16 cellular contexts compared by ENCODE assay signal in the genomic region with DNA sequence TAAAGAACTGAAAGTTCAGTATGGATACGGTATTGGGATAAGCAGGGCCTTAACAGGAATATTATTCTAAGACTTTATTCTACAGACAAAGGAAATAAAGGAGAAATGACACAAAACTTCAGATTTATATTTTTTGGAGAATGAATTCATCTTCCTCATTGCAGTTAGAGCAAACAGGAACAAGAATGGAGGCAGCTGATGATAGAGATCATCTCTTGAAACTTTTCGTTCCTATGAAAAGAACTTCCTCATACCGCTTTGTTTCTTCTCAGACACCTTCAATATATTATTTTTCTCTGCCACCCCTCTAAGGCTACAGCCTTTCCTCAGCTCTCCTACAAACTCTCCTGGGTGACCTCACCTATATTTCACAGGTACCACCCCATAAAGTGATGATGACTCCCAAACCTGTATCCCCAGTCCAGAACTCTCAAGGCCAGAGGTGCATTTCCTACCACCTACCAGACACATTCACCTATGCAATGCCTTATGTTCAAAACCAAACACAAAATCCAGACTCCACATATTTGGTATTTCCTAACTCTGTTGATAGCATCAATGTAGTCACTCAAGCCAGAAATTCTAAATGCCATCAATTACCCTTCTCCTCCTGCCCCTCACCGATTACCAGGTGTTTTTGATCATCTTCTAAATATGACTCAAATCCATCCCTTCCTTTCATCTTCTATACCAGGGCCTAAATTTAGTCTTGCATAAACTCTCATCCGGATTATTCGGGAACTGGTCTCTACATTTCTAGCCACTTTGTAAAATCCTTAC. TPM values are rescaled to one million over a fixed set of nuclear protein-coding genes. Genes with fewer than 3 reads are reported as not detected.
DNase-seq lines count a peak whose midpoint lies in the region; ATAC-seq and TF ChIP-seq lines count a peak whose summit lies in the region.
"Had no signal": no experiment of that assay in that cellular context is flagged by ENCODE, and none has a peak within 500 bp of the region (broad histone marks: within the 10 kb centered on the region; RNA-seq: fewer than 3 reads in every experiment).

No MANE protein-coding gene starts in this region.

- no peaks in the 10 kb centered on the region for H3K27me3 ChIP-seq in MG63
- H3K27me3 ChIP-seq: gastrocnemius medialis had no signal

- no peak for DNase-seq in activated naive CD4-positive, alpha-beta T cell treated with anti-CD3 and anti-CD28 coated beads, Interleukin-2, amount 10 ng/mL, durations not matched to agents 7 days and 5 days
- DNase-seq in epithelial cell of esophagus (ENCODE audit: low read depth) (peak; percentile 66), superior temporal gyrus (ENCODE audit: extremely low spot score) (peak; percentile 8), MG63 (no peak)
- no peak for DNase-seq in stimulated activated CD4-positive, alpha-beta T cell treated with anti-CD3 and anti-CD28 coated beads, Interleukin-4, amount 100 ng/mL, for 1 hour
- DNase-seq: activated CD8-positive, alpha-beta memory T cell treated with anti-CD3 and anti-CD28 coated beads, Interleukin-2, amount 50 U/mL, for 4 hours; anterior cingulate cortex; gastrocnemius medialis; NCI-H1105 treated with DMSO at 0.1 percent for 48 hours; NCI-H345; RPMI8226; stimulated activated CD4-positive, alpha-beta T cell treated with anti-CD3 and anti-CD28 coated beads, Interleukin-2, amount 100 ng/mL, for 24 hours had no signal

- peak overlapping the region; percentile 97 for H3K27ac Mint-ChIP-seq in activated naive CD4-positive, alpha-beta T cell treated with anti-CD3 and anti-CD28 coated beads, Interleukin-2, amount 50 U/mL, for 24 hours
- H3K27ac Mint-ChIP-seq in activated naive CD4-positive, alpha-beta T cell treated with anti-CD3 and anti-CD28 coated beads, Interleukin-2, amount 10 ng/mL, durations not matched to agents 7 days and 5 days = no peak overlapping the region

- H3K9me3 Mint-ChIP-seq in activated naive CD4-positive, alpha-beta T cell treated with anti-CD3 and anti-CD28 coated beads, Interleukin-2, amount 50 U/mL, for 24 hours = no peaks in the 10 kb centered on the region
- no peaks in the 10 kb centered on the region for H3K9me3 Mint-ChIP-seq in activated naive CD4-positive, alpha-beta T cell treated with anti-CD3 and anti-CD28 coated beads, Interleukin-2, amount 10 ng/mL, durations not matched to agents 7 days and 5 days

- peak; percentile 6; the same call in 2 of the 3 replicates for ATAC-seq in SK-N-SH treated with all-trans-retinoic acid at 6 μM for 48 hours
- ATAC-seq in HG03196 (IDR thresholded peaks at IDR 0.05; ENCODE audit: unreplicated experiment) = no peak
- ATAC-seq: gastrocnemius medialis had no signal

- H3K36me3 ChIP-seq in MG63 = peaks cover 6% of the 10 kb centered on the region
- H3K36me3 ChIP-seq: gastrocnemius medialis had no signal

- H3K4me1 Mint-ChIP-seq in activated naive CD4-positive, alpha-beta T cell treated with anti-CD3 and anti-CD28 coated beads, Interleukin-2, amount 50 U/mL, for 24 hours = peaks cover 78% of the 10 kb centered on the region
- peaks cover 58% of the 10 kb centered on the region for H3K4me1 Mint-ChIP-seq in activated naive CD4-positive, alpha-beta T cell treated with anti-CD3 and anti-CD28 coated beads, Interleukin-2, amount 10 ng/mL, durations not matched to agents 7 days and 5 days

- H3K27me3 Mint-ChIP-seq in activated naive CD4-positive, alpha-beta T cell treated with anti-CD3 and anti-CD28 coated beads, Interleukin-2, amount 50 U/mL, for 24 hours = no peaks in the 10 kb centered on the region
- no peaks in the 10 kb centered on the region for H3K27me3 Mint-ChIP-seq in activated naive CD4-positive, alpha-beta T cell treated with anti-CD3 and anti-CD28 coated beads, Interleukin-2, amount 10 ng/mL, durations not matched to agents 7 days and 5 days

- CTCF ChIA-PET in activated naive CD4-positive, alpha-beta T cell treated with anti-CD3 and anti-CD28 coated beads, Interleukin-2, amount 10 ng/mL, durations not matched to agents 7 days and 5 days (lab: Charles Lee) = interaction anchor here (1.2 to 1.7 kb wide), 2 partner anchors 7 to 204 kb away, joined by 4 to 5 read pairs; partner anchors contain the start of gene MAP4K5

- peak overlapping the region; percentile 74 for H3K4me3 Mint-ChIP-seq in activated naive CD4-positive, alpha-beta T cell treated with anti-CD3 and anti-CD28 coated beads, Interleukin-2, amount 50 U/mL, for 24 hours
- H3K4me3 Mint-ChIP-seq in activated naive CD4-positive, alpha-beta T cell treated with anti-CD3 and anti-CD28 coated beads, Interleukin-2, amount 10 ng/mL, durations not matched to agents 7 days and 5 days = no peak overlapping the region

- H3K4me3 ChIP-seq in epithelial cell of esophagus (ENCODE audit: low read length) (no peak overlapping the region), MG63 (no peak overlapping the region)
- H3K4me3 ChIP-seq: gastrocnemius medialis, HAP-1 had no signal

- peaks cover 19% of the 10 kb centered on the region for H3K36me3 Mint-ChIP-seq in activated naive CD4-positive, alpha-beta T cell treated with anti-CD3 and anti-CD28 coated beads, Interleukin-2, amount 50 U/mL, for 24 hours
- H3K36me3 Mint-ChIP-seq in activated naive CD4-positive, alpha-beta T cell treated with anti-CD3 and anti-CD28 coated beads, Interleukin-2, amount 10 ng/mL, durations not matched to agents 7 days and 5 days = peaks cover 22% of the 10 kb centered on the region

- TF ChIP-seq CTCF in epithelial cell of esophagus (IDR thresholded peaks at IDR 0.05; ENCODE audit: insufficient read depth, low read depth, low read length, missing control alignments) = no peak

- no peaks in the 10 kb centered on the region for H3K9me3 ChIP-seq in MG63
- H3K9me3 ChIP-seq: gastrocnemius medialis, HAP-1 had no signal

TF ChIP-seq in SK-N-SH treated with all-trans-retinoic acid at 6 μM for 48 hours, 23 proteins besides CTCF, POLR2A, EP300 and RAD21 (continues in another document):
- TF ChIP-seq ZNF565 (CRISPR knock-in tag; conservative IDR thresholded peaks at IDR 0.05; ENCODE audit: low read depth) = no peak
- TF ChIP-seq GLIS3 (CRISPR knock-in tag; IDR thresholded peaks at IDR 0.05) = no peak
- TF ChIP-seq PATZ1 (CRISPR knock-in tag; IDR thresholded peaks at IDR 0.05; ENCODE audit: borderline replicate concordance) = no peak
- no peak for TF ChIP-seq ESRRG (CRISPR knock-in tag; IDR thresholded peaks at IDR 0.05)
- TF ChIP-seq BACH2 (CRISPR knock-in tag; IDR thresholded peaks at IDR 0.05; ENCODE audit: borderline replicate concordance) = no peak
- TF ChIP-seq, protein P1, sequence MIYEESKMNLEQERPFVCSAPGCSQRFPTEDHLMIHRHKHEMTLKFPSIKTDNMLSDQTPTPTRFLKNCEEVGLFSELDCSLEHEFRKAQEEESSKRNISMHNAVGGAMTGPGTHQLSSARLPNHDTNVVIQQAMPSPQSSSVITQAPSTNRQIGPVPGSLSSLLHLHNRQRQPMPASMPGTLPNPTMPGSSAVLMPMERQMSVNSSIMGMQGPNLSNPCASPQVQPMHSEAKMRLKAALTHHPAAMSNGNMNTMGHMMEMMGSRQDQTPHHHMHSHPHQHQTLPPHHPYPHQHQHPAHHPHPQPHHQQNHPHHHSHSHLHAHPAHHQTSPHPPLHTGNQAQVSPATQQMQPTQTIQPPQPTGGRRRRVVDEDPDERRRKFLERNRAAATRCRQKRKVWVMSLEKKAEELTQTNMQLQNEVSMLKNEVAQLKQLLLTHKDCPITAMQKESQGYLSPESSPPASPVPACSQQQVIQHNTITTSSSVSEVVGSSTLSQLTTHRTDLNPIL (CRISPR knock-in tag; IDR thresholded peaks at IDR 0.05; ENCODE audit: low read depth) = no peak
- TF ChIP-seq TSHZ2 (CRISPR knock-in tag; IDR thresholded peaks at IDR 0.05) = no peak
- TF ChIP-seq ZFP30 (CRISPR knock-in tag; IDR thresholded peaks at IDR 0.05) = no peak

RNA-seq across cellular contexts. Expression of gene MAP4K5, which starts 7.4 kb away (rescaled TPM):
- 26.3 and 120 TPM in 2 replicates for total RNA-seq in MG63 (2014; rRNA removed; shearing (Covaris generic); ENCODE audit: low replicate concordance)

RNA-seq across cellular contexts. Expression of gene ATL1, which starts 35.0 kb away (rescaled TPM):
- 0.10 TPM in 1 of 2 replicates, not detected in the other for total RNA-seq in MG63 (2014; rRNA removed; shearing (Covaris generic); ENCODE audit: low replicate concordance)

Comparison
In these comparisons a context has a peak if more than half of its experiments do, and no peak if none do; other contexts are left out.
1. DNase-seq: peak in epithelial cell of esophagus (single experiment) and superior temporal gyrus (single experiment); none in activated naive CD4-positive, alpha-beta T cell treated with anti-CD3 and anti-CD28 coated beads, Interleukin-2, amount 10 ng/mL, durations not matched to agents 7 days and 5 days (single experiment), MG63 (single experiment) and stimulated activated CD4-positive, alpha-beta T cell treated with anti-CD3 and anti-CD28 coated beads, Interleukin-4, amount 100 ng/mL, for 1 hour (single experiment).